ENCODE assay signal across 8 cellular contexts in genomic region chr9:115117999-115118470, GRCh38. TPM values are rescaled to one million over a fixed set of nuclear protein-coding genes. Genes with fewer than 3 reads are reported as not detected.
DNase-seq lines count a peak whose midpoint lies in the region; ATAC-seq, FAIRE-seq and TF ChIP-seq lines count a peak whose summit lies in the region.

TSS of gene TNC (minus strand) at chr9:115118157. CDS start at chr9:115091018, 27,139 bp downstream.

- DNase-seq in AG09309 (ENCODE audit: low read depth), result no peak
- peak; percentile 54 for DNase-seq in NCI-H1105 (lab: John Stamatoyannopoulos, UW)
- DNase-seq in bronchial epithelial cell (ENCODE audit: low read depth), result peak; percentile 76
- peak; percentile 59 for DNase-seq in iris pigment epithelial cell (ENCODE audit: low read depth)
- DNase-seq in activated gamma-delta T cell treated with Interleukin-2 at 50 U/mL for 16 hours, result no peak

- H3K27ac ChIP-seq in stomach smooth muscle (ENCODE audit: low read length), result peak within 1 kb of the TSS; percentile 99

- H3K4me3 ChIP-seq in AG09309 (ENCODE audit: control insufficient read depth, low read depth, low read length) (peak within 1 kb of the TSS; percentile 68), bronchial epithelial cell (ENCODE audit: low read depth, low read length) (peak within 1 kb of the TSS; percentile 44), stomach smooth muscle (ENCODE audit: low read length in 2 of 2) (peak within 1 kb of the TSS; percentile 81 to 96)

- H3K9me3 ChIP-seq in stomach smooth muscle (ENCODE audit: control insufficient read depth in 2 of 2, low read length in 2 of 2), result no peaks in the 10 kb centered on the region

- no peak for TF ChIP-seq CTCF in AG09309 (IDR thresholded peaks at IDR 0.05; ENCODE audit: control insufficient read depth, insufficient read depth, low read depth, low read length, missing control alignments)
- TF ChIP-seq CTCF in bronchial epithelial cell (IDR thresholded peaks at IDR 0.05; ENCODE audit: insufficient read depth, low read length, severe bottlenecking), result no peak

- FAIRE-seq in bronchial epithelial cell (lab: Jason Lieb, UNC), result no peak

- H3K4me1 ChIP-seq in stomach smooth muscle (ENCODE audit: control insufficient read depth, insufficient read depth, low read length), result peaks cover 47% of the 10 kb centered on the region

- no peak for ATAC-seq in HG03520 (IDR thresholded peaks at IDR 0.05; ENCODE audit: unreplicated experiment)
- ATAC-seq in HG03354 (IDR thresholded peaks at IDR 0.05; ENCODE audit: poor library complexity, severe bottlenecking, unreplicated experiment), result no peak

- no peaks in the 10 kb centered on the region for H3K27me3 ChIP-seq in bronchial epithelial cell (ENCODE audit: control insufficient read depth, insufficient read depth, low read length)
- H3K27me3 ChIP-seq in stomach smooth muscle (ENCODE audit: control insufficient read depth in 1 of 2, insufficient read depth in 2 of 2, low read length in 2 of 2), result no peaks in the 10 kb centered on the region

- no peaks in the 10 kb centered on the region for H3K36me3 ChIP-seq in bronchial epithelial cell (ENCODE audit: control insufficient read depth, insufficient read depth, low read length)
- peaks cover 12 to 18% of the 10 kb centered on the region in 2 donors for H3K36me3 ChIP-seq in stomach smooth muscle (ENCODE audit: control insufficient read depth in 2 of 2, insufficient read depth in 2 of 2, low read length in 2 of 2)

- H3K9ac ChIP-seq in stomach smooth muscle (ENCODE audit: low read length in 2 of 2), result peak within 1 kb of the TSS; percentile 97 to 99

RNA-seq across cellular contexts. Expression of gene TNC, which starts in this region (rescaled TPM):
- total RNA-seq in bronchial epithelial cell, result 124 and 204 TPM in 2 replicates

Comparison
In these comparisons a context has a peak if more than half of its experiments do, and no peak if none do; other contexts are left out.
1. DNase-seq: peak in NCI-H1105 (single experiment), bronchial epithelial cell (single experiment) and iris pigment epithelial cell (single experiment); none in AG09309 (single experiment) and activated gamma-delta T cell treated with Interleukin-2 at 50 U/mL for 16 hours (single experiment).
2. Peak in every context shown above with its lines, with median percentiles within 50 percentile points of each other: H3K4me3 ChIP-seq.